ENCODE assay signal across 23 cellular contexts in the genomic region with DNA sequence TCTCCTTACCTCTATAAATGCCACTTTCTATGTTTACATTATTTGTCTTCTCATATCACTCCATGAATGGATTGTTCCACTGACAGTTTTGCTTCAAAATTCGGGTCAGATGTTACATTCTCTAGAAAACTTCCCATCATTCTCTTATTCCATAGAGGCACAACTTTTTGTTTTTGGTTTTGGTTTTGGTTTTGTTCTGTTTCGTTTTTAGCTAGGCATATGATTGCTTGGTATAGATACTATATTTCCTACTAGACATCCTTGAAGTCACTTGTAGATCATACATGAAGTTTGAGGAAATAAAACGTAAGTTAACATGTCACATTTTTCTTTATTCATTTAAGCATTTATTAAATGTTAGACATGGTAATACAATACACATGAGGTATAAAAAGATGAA.
"Had no signal": no experiment of that assay in that cellular context is flagged by ENCODE, and none has a peak within 500 bp of the region (broad histone marks: within the 10 kb centered on the region; RNA-seq: fewer than 3 reads in every experiment).

No MANE protein-coding gene starts in this region.

- H3K27me3 Mint-ChIP-seq: activated B cell treated with CpG ODN at 0.5 μM for 24 hours; activated CD4-positive, alpha-beta T cell treated with anti-CD3 and anti-CD28 coated beads for 36 hours; activated naive CD4-positive, alpha-beta T cell treated with anti-CD3 and anti-CD28 coated beads, Interleukin-2, amount 50 U/mL, for 24 hours; brain; dendritic cell treated with granulocyte-macrophage colony-stimulating factor and Interleukin-4, amounts not matched to agents 40 ng/mL and 50 ng/mL, for 4 days; naive thymus-derived CD8-positive, alpha-beta T cell; progenitor cell of endocrine pancreas; stimulated activated memory B cell treated with anti-CD40 and anti-IgM and Interleukin-4, amounts not matched to agents 10 μg/mL and 1 μg/mL and 100 μg/mL, for 72 hours had no signal

- H3K4me1 Mint-ChIP-seq: activated B cell treated with CpG ODN at 0.5 μM for 24 hours; activated CD4-positive, alpha-beta T cell treated with anti-CD3 and anti-CD28 coated beads for 36 hours; activated naive CD4-positive, alpha-beta T cell treated with anti-CD3 and anti-CD28 coated beads, Interleukin-2, amount 50 U/mL, for 24 hours; brain; naive thymus-derived CD8-positive, alpha-beta T cell; stimulated activated memory B cell treated with anti-CD40 and anti-IgM and Interleukin-4, amounts not matched to agents 10 μg/mL and 1 μg/mL and 100 μg/mL, for 72 hours had no signal

- H3K27ac Mint-ChIP-seq: activated B cell treated with CpG ODN at 0.5 μM for 24 hours; activated CD4-positive, alpha-beta T cell treated with anti-CD3 and anti-CD28 coated beads for 36 hours; activated naive CD4-positive, alpha-beta T cell treated with anti-CD3 and anti-CD28 coated beads, Interleukin-2, amount 50 U/mL, for 24 hours; brain; dendritic cell treated with granulocyte-macrophage colony-stimulating factor and Interleukin-4, amounts not matched to agents 40 ng/mL and 50 ng/mL, for 4 days; naive thymus-derived CD8-positive, alpha-beta T cell; progenitor cell of endocrine pancreas; stimulated activated memory B cell treated with anti-CD40 and anti-IgM and Interleukin-4, amounts not matched to agents 10 μg/mL and 1 μg/mL and 100 μg/mL, for 72 hours had no signal

- DNase-seq: activated B cell treated with CpG ODN at 0.5 μM for 24 hours; activated CD4-positive, alpha-beta T cell treated with anti-CD3 and anti-CD28 coated beads for 36 hours; activated CD4-positive, alpha-beta T cell treated with anti-CD3 and anti-CD28 coated beads, Interleukin-2, amount 50 U/mL, for 4 hours; activated gamma-delta T cell; anterior cingulate cortex; effector CD4-positive, alpha-beta T cell; erythroblast; foreskin keratinocyte; lower lobe of right lung; naive thymus-derived CD8-positive, alpha-beta T cell; retina; sigmoid colon; stimulated activated CD4-positive, alpha-beta T cell treated with anti-CD3 and anti-CD28 coated beads, Interleukin-15, amount 100 ng/mL, for 24 hours; stomach had no signal

- H3K4me2 ChIP-seq: smooth muscle cell had no signal

- H3K4me3 ChIP-seq: lower lobe of right lung, sigmoid colon, smooth muscle cell, stomach, suprapubic skin, tibial nerve had no signal

- H3K36me3 Mint-ChIP-seq: activated naive CD4-positive, alpha-beta T cell treated with anti-CD3 and anti-CD28 coated beads, Interleukin-2, amount 50 U/mL, for 24 hours; brain; naive thymus-derived CD8-positive, alpha-beta T cell; stimulated activated memory B cell treated with anti-CD40 and anti-IgM and Interleukin-4, amounts not matched to agents 10 μg/mL and 1 μg/mL and 100 μg/mL, for 72 hours had no signal

- H3K4me3 Mint-ChIP-seq: activated B cell treated with CpG ODN at 0.5 μM for 24 hours; activated CD4-positive, alpha-beta T cell treated with anti-CD3 and anti-CD28 coated beads for 36 hours; activated naive CD4-positive, alpha-beta T cell treated with anti-CD3 and anti-CD28 coated beads, Interleukin-2, amount 50 U/mL, for 24 hours; brain; dendritic cell treated with granulocyte-macrophage colony-stimulating factor and Interleukin-4, amounts not matched to agents 40 ng/mL and 50 ng/mL, for 4 days; stimulated activated memory B cell treated with anti-CD40 and anti-IgM and Interleukin-4, amounts not matched to agents 10 μg/mL and 1 μg/mL and 100 μg/mL, for 72 hours had no signal

- H3K27ac ChIP-seq: foreskin keratinocyte, lower lobe of right lung, sigmoid colon, stomach, suprapubic skin, tibial nerve had no signal

- H3K9me3 Mint-ChIP-seq: activated B cell treated with CpG ODN at 0.5 μM for 24 hours; activated naive CD4-positive, alpha-beta T cell treated with anti-CD3 and anti-CD28 coated beads, Interleukin-2, amount 50 U/mL, for 24 hours; brain; dendritic cell treated with granulocyte-macrophage colony-stimulating factor and Interleukin-4, amounts not matched to agents 40 ng/mL and 50 ng/mL, for 4 days had no signal

- H3K27me3 ChIP-seq: foreskin keratinocyte, sigmoid colon, stomach, suprapubic skin, tibial nerve had no signal

- ATAC-seq: activated CD4-positive, alpha-beta T cell treated with anti-CD3 and anti-CD28 coated beads for 36 hours; foreskin keratinocyte; left lobe of liver; lower lobe of right lung; naive thymus-derived CD8-positive, alpha-beta T cell; stimulated activated memory B cell treated with anti-CD40 and anti-IgM and Interleukin-4, amounts not matched to agents 10 μg/mL and 1 μg/mL and 100 μg/mL, for 72 hours had no signal

- H3K36me3 ChIP-seq: lower lobe of right lung, sigmoid colon, stomach, suprapubic skin, tibial nerve had no signal

- H3K9me3 ChIP-seq: lower lobe of right lung, sigmoid colon, stomach, suprapubic skin, tibial nerve had no signal

- H3K4me1 ChIP-seq: foreskin keratinocyte, lower lobe of right lung, stomach, suprapubic skin, tibial nerve had no signal
